22 cellular contexts compared by ENCODE assay signal in genomic region chr2:97707428-97708380, GRCh38. TPM values are rescaled to one million over a fixed set of nuclear protein-coding genes. Genes with fewer than 3 reads are reported as not detected.
DNase-seq lines count a peak whose midpoint lies in the region; ATAC-seq and TF ChIP-seq lines count a peak whose summit lies in the region.
"Had no signal": no experiment of that assay in that cellular context is flagged by ENCODE, and none has a peak within 500 bp of the region (broad histone marks: within the 10 kb centered on the region; RNA-seq: fewer than 3 reads in every experiment).

No MANE protein-coding gene starts in this region.

- H3K4me3 ChIP-seq in mesenchymal stem cell (ENCODE audit: insufficient read depth in 1 of 2, low read depth in 1 of 2, low read length in 2 of 2) (no peak overlapping the region), transverse colon (no peak overlapping the region)
- H3K4me3 ChIP-seq: body of pancreas, ovary, upper lobe of left lung had no signal

- H2AK5ac ChIP-seq in mesenchymal stem cell (ENCODE audit: low read length, severe bottlenecking): no peak overlapping the region

- no peaks in the 10 kb centered on the region for H3K9me3 Mint-ChIP-seq in activated CD4-positive, alpha-beta memory T cell treated with anti-CD3 and anti-CD28 coated beads for 36 hours
- H3K9me3 Mint-ChIP-seq in activated CD4-positive, alpha-beta memory T cell treated with anti-CD3 and anti-CD28 coated beads, Interleukin-2, amount 10 ng/mL, durations not matched to agents 7 days and 5 days: no peaks in the 10 kb centered on the region
- no peaks in the 10 kb centered on the region for H3K9me3 Mint-ChIP-seq in activated CD8-positive, alpha-beta memory T cell treated with anti-CD3 and anti-CD28 coated beads, Interleukin-2, amount 10 ng/mL, durations not matched to agents 7 days and 5 days (ENCODE audit: low read depth)
- H3K9me3 Mint-ChIP-seq in T-helper 2 cell treated with Interferon-gamma antibody and Interleukin-4, amounts not matched to agents 5 μg/mL and 100 μg/mL, for 36 hours: no peaks in the 10 kb centered on the region
- H3K9me3 Mint-ChIP-seq: activated T-helper 1 cell treated with anti-CD3 and anti-CD28 coated beads, Interleukin-12 subunit alpha, Interleukin-12 subunit beta, Interleukin-2, Interleukin-4 antibody, amounts not matched to agents 30 ng/mL and 10 ng/mL and 1 ng/mL, durations not matched to agents 14 hours and 24 hours and 36 hours; IgD-negative memory B cell had no signal

- H3K4ac ChIP-seq in mesenchymal stem cell (ENCODE audit: low read depth in 1 of 2, low read length in 2 of 2): no peak overlapping the region

- H2BK120ac ChIP-seq in mesenchymal stem cell (ENCODE audit: low read depth, low read length): no peak overlapping the region

- H2BK12ac ChIP-seq in mesenchymal stem cell (ENCODE audit: low read length in 2 of 2): no peak overlapping the region

- H3K9me3 ChIP-seq in mesenchymal stem cell (ENCODE audit: control insufficient read depth, low read length) (no peaks in the 10 kb centered on the region), transverse colon (no peaks in the 10 kb centered on the region)
- H3K9me3 ChIP-seq: BE2C, body of pancreas, ovary, upper lobe of left lung had no signal

- H3K36me3 Mint-ChIP-seq in activated CD4-positive, alpha-beta memory T cell treated with anti-CD3 and anti-CD28 coated beads for 36 hours: peaks cover 2% of the 10 kb centered on the region
- H3K36me3 Mint-ChIP-seq in activated CD4-positive, alpha-beta memory T cell treated with anti-CD3 and anti-CD28 coated beads, Interleukin-2, amount 10 ng/mL, durations not matched to agents 7 days and 5 days (ENCODE audit: low read depth): peaks cover 2% of the 10 kb centered on the region
- peaks cover 2% of the 10 kb centered on the region for H3K36me3 Mint-ChIP-seq in activated CD8-positive, alpha-beta memory T cell treated with anti-CD3 and anti-CD28 coated beads, Interleukin-2, amount 10 ng/mL, durations not matched to agents 7 days and 5 days
- H3K36me3 Mint-ChIP-seq in T-helper 2 cell treated with Interferon-gamma antibody and Interleukin-4, amounts not matched to agents 5 μg/mL and 100 μg/mL, for 36 hours (ENCODE audit: low read depth): peaks cover 2% of the 10 kb centered on the region

- no peak overlapping the region for H2BK15ac ChIP-seq in mesenchymal stem cell (ENCODE audit: low read depth, poor library complexity, severe bottlenecking)

- H3K27me3 ChIP-seq in mesenchymal stem cell (ENCODE audit: control insufficient read depth in 1 of 2, insufficient read depth in 1 of 2, low read length in 2 of 2) (peaks cover 28 to 33% of the 10 kb centered on the region in 2 experiments), transverse colon (no peaks in the 10 kb centered on the region)
- H3K27me3 ChIP-seq: BE2C, body of pancreas, ovary, upper lobe of left lung had no signal

- H3K4me1 ChIP-seq in mesenchymal stem cell (ENCODE audit: control insufficient read depth, insufficient read depth, low read depth, low read length) (peaks cover 1% of the 10 kb centered on the region), transverse colon (no peaks in the 10 kb centered on the region)
- H3K4me1 ChIP-seq: BE2C, body of pancreas, upper lobe of left lung had no signal

- CTCF ChIA-PET in activated CD4-positive, alpha-beta memory T cell treated with anti-CD3 and anti-CD28 coated beads for 36 hours (lab: Charles Lee): interaction anchor here (0.7 to 9.6 kb wide), 9 partner anchors 9 to 677 kb away, joined by 3 to 134 read pairs (median 14); partner anchors contain the start of genes ACTR1B and ANKRD36B
- CTCF ChIA-PET in activated CD4-positive, alpha-beta memory T cell treated with anti-CD3 and anti-CD28 coated beads, Interleukin-2, amount 10 ng/mL, durations not matched to agents 7 days and 5 days (lab: Charles Lee): interaction anchor here (1.0 to 8.8 kb wide), 6 partner anchors 10 to 117 kb away, joined by 3 to 96 read pairs (median 10); no protein-coding TSS in a partner anchor
- CTCF ChIA-PET in activated CD8-positive, alpha-beta memory T cell treated with anti-CD3 and anti-CD28 coated beads, Interleukin-2, amount 10 ng/mL, durations not matched to agents 7 days and 5 days (lab: Charles Lee): interaction anchor here (1.0 to 24.7 kb wide), 6 partner anchors 8 to 677 kb away, joined by 3 to 621 read pairs (median 22); partner anchors contain the start of gene ANKRD36B

- H3K27ac ChIP-seq in mesenchymal stem cell (ENCODE audit: low read length, poor library complexity, severe bottlenecking): no peak overlapping the region
- H3K27ac ChIP-seq in transverse colon: no peak overlapping the region
- H3K27ac ChIP-seq: body of pancreas, ovary, upper lobe of left lung had no signal

- H3K27me3 Mint-ChIP-seq in activated CD4-positive, alpha-beta memory T cell treated with anti-CD3 and anti-CD28 coated beads for 36 hours: no peaks in the 10 kb centered on the region
- H3K27me3 Mint-ChIP-seq in activated CD4-positive, alpha-beta memory T cell treated with anti-CD3 and anti-CD28 coated beads, Interleukin-2, amount 10 ng/mL, durations not matched to agents 7 days and 5 days: no peaks in the 10 kb centered on the region
- no peaks in the 10 kb centered on the region for H3K27me3 Mint-ChIP-seq in activated CD8-positive, alpha-beta memory T cell treated with anti-CD3 and anti-CD28 coated beads, Interleukin-2, amount 10 ng/mL, durations not matched to agents 7 days and 5 days
- H3K27me3 Mint-ChIP-seq in T-helper 2 cell treated with Interferon-gamma antibody and Interleukin-4, amounts not matched to agents 5 μg/mL and 100 μg/mL, for 36 hours (ENCODE audit: low read depth): peaks cover 2% of the 10 kb centered on the region

- H3K4me1 Mint-ChIP-seq in activated CD4-positive, alpha-beta memory T cell treated with anti-CD3 and anti-CD28 coated beads for 36 hours (ENCODE audit: low read depth): peaks cover 26% of the 10 kb centered on the region
- H3K4me1 Mint-ChIP-seq in activated CD4-positive, alpha-beta memory T cell treated with anti-CD3 and anti-CD28 coated beads, Interleukin-2, amount 10 ng/mL, durations not matched to agents 7 days and 5 days: peaks cover 29% of the 10 kb centered on the region
- peaks cover 28% of the 10 kb centered on the region for H3K4me1 Mint-ChIP-seq in activated CD8-positive, alpha-beta memory T cell treated with anti-CD3 and anti-CD28 coated beads, Interleukin-2, amount 10 ng/mL, durations not matched to agents 7 days and 5 days
- H3K4me1 Mint-ChIP-seq in T-helper 2 cell treated with Interferon-gamma antibody and Interleukin-4, amounts not matched to agents 5 μg/mL and 100 μg/mL, for 36 hours (ENCODE audit: low read depth): peaks cover 30% of the 10 kb centered on the region

- in situ Hi-C loops in transverse colon (cut with MboI; ENCODE audit: low pct_ligation_motif_present in 1 of 4, low pct_unique_long_range_greater_than_20kb in 1 of 4, low sequenced_read_pairs in 3 of 4): no loop called here

- POLR2A ChIA-PET in activated CD4-positive, alpha-beta memory T cell treated with anti-CD3 and anti-CD28 coated beads for 36 hours (lab: Charles Lee): no interaction called here
- POLR2A ChIA-PET in activated CD4-positive, alpha-beta memory T cell treated with anti-CD3 and anti-CD28 coated beads, Interleukin-2, amount 10 ng/mL, durations not matched to agents 7 days and 5 days (lab: Charles Lee): interaction anchor here (0.5 to 2.0 kb wide), 5 partner anchors 9 to 118 kb away, joined by 3 to 10 read pairs (median 3); partner anchors contain the start of gene ANKRD36B

- no peak for TF ChIP-seq EP300 in transverse colon (IDR thresholded peaks at IDR 0.05; ENCODE audit: low read depth)

- H2BK5ac ChIP-seq in mesenchymal stem cell (ENCODE audit: low read depth, low read length, poor library complexity, severe bottlenecking): no peak overlapping the region

- 94% methylated on average over 14 of the region's 14 CpGs for WGBS in mesenchymal stem cell
- WGBS in transverse colon (ENCODE audit: low coverage in 1 of 2), 2 donors: 68 to 84% methylated on average over 3 to 14 of the region's 14 CpGs

- no peak overlapping the region for H4K91ac ChIP-seq in mesenchymal stem cell (ENCODE audit: low read length)

- H3K36me3 ChIP-seq in mesenchymal stem cell (ENCODE audit: control insufficient read depth in 1 of 2, insufficient read depth in 2 of 2, low read depth in 1 of 2, low read length in 2 of 2): no peaks in the 10 kb centered on the region
- no peaks in the 10 kb centered on the region for H3K36me3 ChIP-seq in transverse colon
- H3K36me3 ChIP-seq: BE2C, ovary, upper lobe of left lung had no signal

- TF ChIP-seq CTCF in transverse colon (IDR thresholded peaks at IDR 0.05): no peak

- no peak for ATAC-seq in activated CD8-positive, alpha-beta memory T cell treated with anti-CD3 and anti-CD28 coated beads, Interleukin-2, amount 10 ng/mL, durations not matched to agents 7 days and 5 days
- no peak for ATAC-seq in HG02970 (IDR thresholded peaks at IDR 0.05; ENCODE audit: low FRiP score, unreplicated experiment)
- ATAC-seq: body of pancreas; Right ventricle myocardium inferior; stimulated activated naive CD8-positive, alpha-beta T cell treated with anti-CD3 and anti-CD28 coated beads, Interleukin-15, Interleukin-2, amounts not matched to agents 100 U/mL and 50 U/mL, for 24 hours had no signal

- H3K23ac ChIP-seq in mesenchymal stem cell (ENCODE audit: low read length in 2 of 2): no peak overlapping the region

- intact Hi-C loops in activated CD4-positive, alpha-beta memory T cell treated with anti-CD3 and anti-CD28 coated beads for 36 hours (cut with micrococcal nuclease): no loop called here
- intact Hi-C loops in transverse colon (cut with DNase I; ENCODE audit: low total_unique reads): no loop called here

- no peak overlapping the region for H2AFZ ChIP-seq in mesenchymal stem cell (ENCODE audit: low read depth, low read length)

- H3K4me3 Mint-ChIP-seq in activated CD4-positive, alpha-beta memory T cell treated with anti-CD3 and anti-CD28 coated beads for 36 hours: no peak overlapping the region
- no peak overlapping the region for H3K4me3 Mint-ChIP-seq in activated CD4-positive, alpha-beta memory T cell treated with anti-CD3 and anti-CD28 coated beads, Interleukin-2, amount 10 ng/mL, durations not matched to agents 7 days and 5 days
- H3K4me3 Mint-ChIP-seq in activated CD8-positive, alpha-beta memory T cell treated with anti-CD3 and anti-CD28 coated beads, Interleukin-2, amount 10 ng/mL, durations not matched to agents 7 days and 5 days: no peak overlapping the region
- H3K4me3 Mint-ChIP-seq in T-helper 2 cell treated with Interferon-gamma antibody and Interleukin-4, amounts not matched to agents 5 μg/mL and 100 μg/mL, for 36 hours: no peak overlapping the region
- H3K4me3 Mint-ChIP-seq: activated T-helper 1 cell treated with anti-CD3 and anti-CD28 coated beads, Interleukin-12 subunit alpha, Interleukin-12 subunit beta, Interleukin-2, Interleukin-4 antibody, amounts not matched to agents 30 ng/mL and 10 ng/mL and 1 ng/mL, durations not matched to agents 14 hours and 24 hours and 36 hours; IgD-negative memory B cell had no signal

- H3K14ac ChIP-seq in mesenchymal stem cell (ENCODE audit: low read length in 2 of 2): peak overlapping the region in 1 of 2 experiments; percentile 28

- no peaks in the 10 kb centered on the region for H3K79me1 ChIP-seq in mesenchymal stem cell (replicated peaks; ENCODE audit: low read length, poor library complexity, severe bottlenecking)

- no peak overlapping the region for H3K18ac ChIP-seq in mesenchymal stem cell (ENCODE audit: low read depth in 1 of 2, low read length in 2 of 2)

- no peak overlapping the region for H3K4me2 ChIP-seq in mesenchymal stem cell (ENCODE audit: low read length, poor library complexity, severe bottlenecking)

- peak overlapping the region; percentile 19 for H4K8ac ChIP-seq in mesenchymal stem cell (ENCODE audit: low read length)

- peak; percentile 4 for DNase-seq in activated CD4-positive, alpha-beta memory T cell treated with anti-CD3 and anti-CD28 coated beads for 36 hours
- DNase-seq in activated CD4-positive, alpha-beta memory T cell treated with anti-CD3 and anti-CD28 coated beads, Interleukin-2, amount 10 ng/mL, durations not matched to agents 7 days and 5 days: no peak
- DNase-seq in activated CD8-positive, alpha-beta memory T cell treated with anti-CD3 and anti-CD28 coated beads, Interleukin-2, amount 10 ng/mL, durations not matched to agents 7 days and 5 days: peak; percentile 37
- no peak for DNase-seq in mesenchymal stem cell
- peak; percentile 62 for DNase-seq in transverse colon
- DNase-seq in T-helper 2 cell treated with Interferon-gamma antibody and Interleukin-4, amounts not matched to agents 5 μg/mL and 100 μg/mL, for 36 hours (ENCODE audit: low spot score): no peak
- no peak for DNase-seq in central memory CD4-positive, alpha-beta T cell
- DNase-seq: activated CD4-positive, alpha-beta T cell treated with anti-CD3 and anti-CD28 coated beads, Interleukin-2, amount 50 U/mL, for 4 hours; BE2C; GOT3; NCI-H1092; NCI-H2081 treated with DMSO at 0.1 percent for 48 hours; NCI-H510A; stimulated activated CD4-positive, alpha-beta T cell treated with anti-CD3 and anti-CD28 coated beads, Interleukin-1b, Interleukin-23, amount 100 ng/mL, for 48 hours; stimulated activated naive CD8-positive, alpha-beta T cell treated with anti-CD3 and anti-CD28 coated beads, Interleukin-15, Interleukin-2, amounts not matched to agents 100 U/mL and 50 U/mL, for 24 hours; upper lobe of left lung had no signal

- no peak overlapping the region for H3K9ac ChIP-seq in mesenchymal stem cell (ENCODE audit: low read length)

- no peak for TF ChIP-seq POLR2A in transverse colon (IDR thresholded peaks at IDR 0.05)

- H3K27ac Mint-ChIP-seq in activated CD4-positive, alpha-beta memory T cell treated with anti-CD3 and anti-CD28 coated beads for 36 hours: no peak overlapping the region
- H3K27ac Mint-ChIP-seq in activated CD4-positive, alpha-beta memory T cell treated with anti-CD3 and anti-CD28 coated beads, Interleukin-2, amount 10 ng/mL, durations not matched to agents 7 days and 5 days: no peak overlapping the region
- no peak overlapping the region for H3K27ac Mint-ChIP-seq in activated CD8-positive, alpha-beta memory T cell treated with anti-CD3 and anti-CD28 coated beads, Interleukin-2, amount 10 ng/mL, durations not matched to agents 7 days and 5 days
- H3K27ac Mint-ChIP-seq in T-helper 2 cell treated with Interferon-gamma antibody and Interleukin-4, amounts not matched to agents 5 μg/mL and 100 μg/mL, for 36 hours: no peak overlapping the region
- H3K27ac Mint-ChIP-seq: activated T-helper 1 cell treated with anti-CD3 and anti-CD28 coated beads, Interleukin-12 subunit alpha, Interleukin-12 subunit beta, Interleukin-2, Interleukin-4 antibody, amounts not matched to agents 30 ng/mL and 10 ng/mL and 1 ng/mL, durations not matched to agents 14 hours and 24 hours and 36 hours; IgD-negative memory B cell had no signal

RNA-seq across cellular contexts. Expression of gene ZAP70, which starts 5.7 kb away (rescaled TPM):
- total RNA-seq in activated CD4-positive, alpha-beta memory T cell treated with anti-CD3 and anti-CD28 coated beads for 36 hours: 100 to 1,000 TPM; 160 to 166 TPM
- 100 to 1,000 TPM; 283 TPM for total RNA-seq in activated CD4-positive, alpha-beta memory T cell treated with anti-CD3 and anti-CD28 coated beads, Interleukin-2, amount 10 ng/mL, durations not matched to agents 7 days and 5 days
- 100 to 1,000 TPM; 286 to 338 TPM for total RNA-seq in activated CD8-positive, alpha-beta memory T cell treated with anti-CD3 and anti-CD28 coated beads, Interleukin-2, amount 10 ng/mL, durations not matched to agents 7 days and 5 days
- 0.48 TPM for polyA plus RNA-seq in mesenchymal stem cell (2013, experiment 1 of 2)
- polyA plus RNA-seq in mesenchymal stem cell (2013, experiment 2 of 2): 0.74 TPM
- total RNA-seq in transverse colon: 10 to 100 TPM in 2 of 4 donors, 1 to 10 TPM in 2; 2.6 to 16.1 (median 12.0) TPM

RNA-seq across cellular contexts. Expression of gene C2orf92, which starts 38.2 kb away (rescaled TPM):
- 1 to 10 TPM; 4.5 to 4.8 TPM for total RNA-seq in activated CD4-positive, alpha-beta memory T cell treated with anti-CD3 and anti-CD28 coated beads for 36 hours
- total RNA-seq in activated CD4-positive, alpha-beta memory T cell treated with anti-CD3 and anti-CD28 coated beads, Interleukin-2, amount 10 ng/mL, durations not matched to agents 7 days and 5 days: 10 to 100 TPM in 1 of 2 experiments, 1 to 10 TPM in 1; 9.8 to 12.4 TPM
- 1 to 10 TPM; 7.3 to 8.4 TPM for total RNA-seq in activated CD8-positive, alpha-beta memory T cell treated with anti-CD3 and anti-CD28 coated beads, Interleukin-2, amount 10 ng/mL, durations not matched to agents 7 days and 5 days
- 1.5 TPM for polyA plus RNA-seq in mesenchymal stem cell (2013, experiment 1 of 2)
- 1.9 TPM for polyA plus RNA-seq in mesenchymal stem cell (2013, experiment 2 of 2)
- total RNA-seq in transverse colon: 10 to 100 TPM; 13.8 to 27.3 (median 17.9) TPM

RNA-seq across cellular contexts. Expression of gene ACTR1B, which starts 43.9 kb away (rescaled TPM):
- total RNA-seq in activated CD4-positive, alpha-beta memory T cell treated with anti-CD3 and anti-CD28 coated beads for 36 hours: 100 to 1,000 TPM; 113 to 114 TPM
- 10 to 100 TPM; 97.3 to 98.8 TPM for total RNA-seq in activated CD4-positive, alpha-beta memory T cell treated with anti-CD3 and anti-CD28 coated beads, Interleukin-2, amount 10 ng/mL, durations not matched to agents 7 days and 5 days
- total RNA-seq in activated CD8-positive, alpha-beta memory T cell treated with anti-CD3 and anti-CD28 coated beads, Interleukin-2, amount 10 ng/mL, durations not matched to agents 7 days and 5 days: 10 to 100 TPM; 87.4 to 94.3 TPM
- 29.7 TPM for polyA plus RNA-seq in mesenchymal stem cell (2013, experiment 1 of 2)
- 29.4 TPM for polyA plus RNA-seq in mesenchymal stem cell (2013, experiment 2 of 2)
- 100 to 1,000 TPM in 2 of 4 donors, 10 to 100 TPM in 2; 66.8 to 157 (median 119) TPM for total RNA-seq in transverse colon

Comparison
In these comparisons a context has a peak if more than half of its experiments do, and no peak if none do; other contexts are left out.
1. DNase-seq: peak in activated CD4-positive, alpha-beta memory T cell treated with anti-CD3 and anti-CD28 coated beads for 36 hours (single experiment), activated CD8-positive, alpha-beta memory T cell treated with anti-CD3 and anti-CD28 coated beads, Interleukin-2, amount 10 ng/mL, durations not matched to agents 7 days and 5 days (single experiment) and transverse colon (single experiment); none in activated CD4-positive, alpha-beta memory T cell treated with anti-CD3 and anti-CD28 coated beads, Interleukin-2, amount 10 ng/mL, durations not matched to agents 7 days and 5 days (single experiment), mesenchymal stem cell (single experiment), T-helper 2 cell treated with Interferon-gamma antibody and Interleukin-4, amounts not matched to agents 5 μg/mL and 100 μg/mL, for 36 hours (single experiment) and central memory CD4-positive, alpha-beta T cell (single experiment).
2. RNA of gene ZAP70, which starts 5.7 kb away (total RNA-seq): 286 to 338 TPM in activated CD8-positive, alpha-beta memory T cell treated with anti-CD3 and anti-CD28 coated beads, Interleukin-2, amount 10 ng/mL, durations not matched to agents 7 days and 5 days, 283 TPM in activated CD4-positive, alpha-beta memory T cell treated with anti-CD3 and anti-CD28 coated beads, Interleukin-2, amount 10 ng/mL, durations not matched to agents 7 days and 5 days and 160 to 166 TPM in activated CD4-positive, alpha-beta memory T cell treated with anti-CD3 and anti-CD28 coated beads for 36 hours; 2.6 to 16.1 TPM in transverse colon; every median in the first group is over 4 times any median in the second.